In genomic region chr1:12113433-12114339, GRCh38 we compare ENCODE assay signal across 1 cellular context.
TF ChIP-seq lines count a peak whose summit lies in the region.

No MANE protein-coding gene starts in this region.

TF ChIP-seq in HEK293, 187 proteins besides CTCF, POLR2A, EP300 and RAD21 (continued from another document):
- TF ChIP-seq ZNF280D (tag by site-specific recombination; IDR thresholded peaks at IDR 0.05) (no peak), ZSCAN16 (tag by site-specific recombination; IDR thresholded peaks at IDR 0.05) (no peak), ZSCAN4 (tag by site-specific recombination; IDR thresholded peaks at IDR 0.05) (no peak), ZNF175 (tag by site-specific recombination; IDR thresholded peaks at IDR 0.05) (no peak), MYNN (tag by site-specific recombination; IDR thresholded peaks at IDR 0.05; ENCODE audit: borderline replicate concordance) (no peak), SP2 (tag by site-specific recombination; IDR thresholded peaks at IDR 0.05) (no peak), PRDM1 (tag by site-specific recombination; IDR thresholded peaks at IDR 0.05) (peak; percentile 64), ZNF621 (tag by site-specific recombination; IDR thresholded peaks at IDR 0.05) (peak; percentile 68; the same call in 1 of the 2 replicates), ZNF596 (tag by site-specific recombination; IDR thresholded peaks at IDR 0.05) (peak; percentile 98), ZNF473 (tag by site-specific recombination; IDR thresholded peaks at IDR 0.05) (no peak)
TF ChIP-seq in HEK293: peak in this region for 5.
